Comparison of ENCODE assay signal across 25 cellular contexts in the genomic region with DNA sequence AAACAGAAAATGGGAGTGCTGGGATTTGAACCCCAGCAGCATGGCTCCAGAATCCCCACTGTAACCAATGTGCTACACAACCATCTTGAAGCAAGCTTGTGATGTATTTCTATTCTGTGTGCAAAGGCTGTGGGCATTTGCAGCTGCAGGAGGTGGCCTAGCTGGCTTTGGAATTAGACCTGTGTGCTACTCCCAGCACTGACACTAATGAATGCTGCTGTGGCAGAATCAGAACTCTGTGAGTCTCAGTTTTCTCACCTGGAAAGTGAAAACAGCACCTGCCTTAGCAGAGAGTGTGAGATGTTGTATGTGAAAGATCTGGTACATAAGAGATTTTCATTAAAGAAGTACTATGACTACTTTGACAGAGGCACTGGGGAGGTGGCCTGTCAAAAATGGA. TPM values are rescaled to one million over a fixed set of nuclear protein-coding genes. Genes with fewer than 3 reads are reported as not detected.
A peak's percentile ranks its signal among the peaks of the same experiment; 100 is the strongest.
DNase-seq lines count a peak whose midpoint lies in the region; ATAC-seq, FAIRE-seq and TF ChIP-seq lines count a peak whose summit lies in the region.
"Had no signal": no experiment of that assay in that cellular context is flagged by ENCODE, and none has a peak within 500 bp of the region (broad histone marks: within the 10 kb centered on the region; RNA-seq: fewer than 3 reads in every experiment).

No MANE protein-coding gene starts in this region.

- H3K4me1 ChIP-seq in left ventricle myocardium inferior (peaks cover 34% of the 10 kb centered on the region), K562 (replicated peaks in 1 of 2; ENCODE audit: control insufficient read depth in 2 of 2, insufficient read depth in 2 of 2, low read length in 2 of 2) (peaks cover 32 to 35% of the 10 kb centered on the region in 2 experiments), mesodermal cell (ENCODE audit: control insufficient read depth, insufficient read depth, low read length, poor library complexity, severe bottlenecking) (peaks cover 43% of the 10 kb centered on the region)
- H3K4me1 ChIP-seq: A549 had no signal

- H3K4me1 Mint-ChIP-seq in stimulated activated effector memory CD8-positive, alpha-beta T cell treated with anti-CD3 and anti-CD28 coated beads, Interleukin-12 subunit alpha, Interleukin-12 subunit beta, amount 100 ng/mL, for 72 hours = peaks cover 2% of the 10 kb centered on the region

- in situ Hi-C loops in K562 (cut with MboI) = no loop called here

- no peak overlapping the region for H3K4me3 Mint-ChIP-seq in stimulated activated effector memory CD8-positive, alpha-beta T cell treated with anti-CD3 and anti-CD28 coated beads, Interleukin-12 subunit alpha, Interleukin-12 subunit beta, amount 100 ng/mL, for 72 hours
- H3K4me3 Mint-ChIP-seq: CD8-positive, alpha-beta T cell; HFFc6 had no signal

- CTCF ChIA-PET in K562 (lab: Yijun Ruan, JAX; ENCODE audit: low intra/inter-chr PET ratio) = no interaction called here

- H3K27ac ChIP-seq in left ventricle myocardium inferior (replicated peaks) (peak overlapping the region; percentile 79), K562 (ENCODE audit: extremely low read depth, low read depth, low read length) (peak overlapping the region; percentile 60; the same call in 1 of the 3 replicates), mesodermal cell (ENCODE audit: low read depth, low read length, severe bottlenecking) (peak overlapping the region; percentile 95)
- H3K27ac ChIP-seq: A549; BLaER1 treated with 17β-estradiol and CSF1 and Interleukin-3, amounts not matched to agents 10 nM and 100 nM; SJSA1 had no signal

- H3K9me3 Mint-ChIP-seq in stimulated activated effector memory CD8-positive, alpha-beta T cell treated with anti-CD3 and anti-CD28 coated beads, Interleukin-12 subunit alpha, Interleukin-12 subunit beta, amount 100 ng/mL, for 72 hours = peaks cover 7% of the 10 kb centered on the region
- H3K9me3 Mint-ChIP-seq: CD8-positive, alpha-beta T cell had no signal

- no peaks in the 10 kb centered on the region for H3K9me1 ChIP-seq in K562 (ENCODE audit: control insufficient read depth, insufficient read depth, low read length)

- 0 out of 2 replicates have a peak overlapping the region, but pooled peaks have one; percentile 54 for H3K4me2 ChIP-seq in K562 (ENCODE audit: insufficient read depth, low read length)
- H3K4me2 ChIP-seq: A549 had no signal

- no peaks in the 10 kb centered on the region for H4K20me1 ChIP-seq in K562 (replicated peaks; ENCODE audit: control insufficient read depth, insufficient read depth, low read length)
- H4K20me1 ChIP-seq: BLaER1 treated with 17β-estradiol and CSF1 and Interleukin-3, amounts not matched to agents 10 nM and 100 nM had no signal

- TF ChIP-seq RAD21 in K562 (CRISPR knock-in tag; conservative IDR thresholded peaks at IDR 0.05 in 1 of 2, IDR thresholded peaks at IDR 0.05 in 1 of 2) = no peak

- H3K4me3 ChIP-seq in left ventricle myocardium inferior (no peak overlapping the region), K562 (no peak overlapping the region), mesodermal cell (ENCODE audit: extremely low read depth, insufficient read depth, low read length, poor library complexity, severe bottlenecking) (no peak overlapping the region)
- H3K4me3 ChIP-seq: A549; BLaER1 treated with 17β-estradiol and CSF1 and Interleukin-3, amounts not matched to agents 10 nM and 100 nM; MG63; SJSA1 had no signal

- H3K36me3 Mint-ChIP-seq in stimulated activated effector memory CD8-positive, alpha-beta T cell treated with anti-CD3 and anti-CD28 coated beads, Interleukin-12 subunit alpha, Interleukin-12 subunit beta, amount 100 ng/mL, for 72 hours = no peaks in the 10 kb centered on the region
- H3K36me3 Mint-ChIP-seq: CD8-positive, alpha-beta T cell had no signal

- intact Hi-C loops in left ventricle myocardium inferior (cut with micrococcal nuclease) (no loop called here), left ventricle myocardium superior (cut with micrococcal nuclease) (no loop called here), K562 (cut with micrococcal nuclease) (loop anchor here (5.0 kb wide), 1 partner anchor 58 kb away; no protein-coding TSS in a partner anchor)

- H2AFZ ChIP-seq in K562 (ENCODE audit: low read depth, low read length) = no peak overlapping the region

- BruUV-seq in K562 (replicated peaks; lab: Mats Ljungman, UMichigan) = no TSS peak

- H3K9me3 ChIP-seq in left ventricle myocardium inferior (replicated peaks) (peaks cover 18% of the 10 kb centered on the region), K562 (replicated peaks; ENCODE audit: control insufficient read depth, insufficient read depth, low read depth, low read length) (peaks cover 11% of the 10 kb centered on the region; the same call in 1 of the 2 replicates), mesodermal cell (ENCODE audit: control insufficient read depth, low read length) (peaks cover 16% of the 10 kb centered on the region)
- H3K9me3 ChIP-seq: SJSA1 had no signal

- ATAC-seq in left ventricle myocardium superior (no peak), K562 (no peak), HG02970 (IDR thresholded peaks at IDR 0.05; ENCODE audit: low FRiP score, unreplicated experiment) (no peak)
- no peak for ATAC-seq in stimulated activated effector memory CD8-positive, alpha-beta T cell treated with anti-CD3 and anti-CD28 coated beads, Interleukin-12 subunit alpha, Interleukin-12 subunit beta, amount 100 ng/mL, for 72 hours
- ATAC-seq: A549; CD8-positive, alpha-beta T cell; Panc1 had no signal

- FAIRE-seq in K562 (lab: Jason Lieb, UNC) = no peak
- FAIRE-seq: A549, D721Med, GM12892, GM18507 had no signal

- no peak for TF ChIP-seq EP300 in K562 (IDR thresholded peaks at IDR 0.05; ENCODE audit: low read length)

- POLR2A ChIA-PET in K562 (lab: Yijun Ruan, JAX) = interaction anchor here (0.5 to 2.0 kb wide), 3 partner anchors 14 to 182 kb away, joined by 3 to 9 read pairs (median 3); no protein-coding TSS in a partner anchor

- H3K9ac ChIP-seq in K562 (ENCODE audit: insufficient read depth in 1 of 2, low read depth in 2 of 2, low read length in 2 of 2) = no peak overlapping the region
- H3K9ac ChIP-seq: BLaER1 treated with 17β-estradiol and CSF1 and Interleukin-3, amounts not matched to agents 10 nM and 100 nM had no signal

- H3K79me2 ChIP-seq in K562 (ENCODE audit: control insufficient read depth, insufficient read depth, low read length) = peaks cover 39% of the 10 kb centered on the region

- no peak overlapping the region for H3K27ac Mint-ChIP-seq in stimulated activated effector memory CD8-positive, alpha-beta T cell treated with anti-CD3 and anti-CD28 coated beads, Interleukin-12 subunit alpha, Interleukin-12 subunit beta, amount 100 ng/mL, for 72 hours
- H3K27ac Mint-ChIP-seq: CD8-positive, alpha-beta T cell; HFFc6 had no signal

- H3K36me3 ChIP-seq in left ventricle myocardium inferior = no peaks in the 10 kb centered on the region
- H3K36me3 ChIP-seq in K562 (ENCODE audit: control insufficient read depth, insufficient read depth, low read length) = peaks cover 81% of the 10 kb centered on the region
- no peaks in the 10 kb centered on the region for H3K36me3 ChIP-seq in mesodermal cell (ENCODE audit: control insufficient read depth, insufficient read depth, low read length)
- H3K36me3 ChIP-seq: BLaER1 treated with 17β-estradiol and CSF1 and Interleukin-3, amounts not matched to agents 10 nM and 100 nM; MG63; SJSA1 had no signal

- no peak for TF ChIP-seq CTCF in left ventricle myocardium inferior (IDR thresholded peaks at IDR 0.05; ENCODE audit: borderline replicate concordance)
- TF ChIP-seq CTCF in K562 (IDR thresholded peaks at IDR 0.05 in 2 of 3, conservative IDR thresholded peaks at IDR 0.05 in 1 of 3; ENCODE audit: insufficient read depth in 2 of 3, low read depth in 1 of 3, low read length in 3 of 3) = no peak

- H3K27me3 ChIP-seq in left ventricle myocardium inferior (ENCODE audit: low read depth) (no peaks in the 10 kb centered on the region), K562 (ENCODE audit: control insufficient read depth in 2 of 2, insufficient read depth in 2 of 2, low read length in 2 of 2) (no peaks in the 10 kb centered on the region)
- H3K27me3 ChIP-seq: BLaER1 treated with 17β-estradiol and CSF1 and Interleukin-3, amounts not matched to agents 10 nM and 100 nM; MG63; SJSA1 had no signal

- DNase-seq in left ventricle myocardium inferior (no peak), left ventricle myocardium superior (no peak), K562 (ENCODE audit: extremely low read depth in 1 of 4, low spot score in 3 of 4) (no peak)
- DNase-seq in activated CD8-positive, alpha-beta memory T cell treated with anti-CD3 and anti-CD28 coated beads, Interleukin-2, amount 50 U/mL, for 4 hours = no peak
- no peak for DNase-seq in stimulated activated effector memory CD8-positive, alpha-beta T cell treated with anti-CD3 and anti-CD28 coated beads, Interleukin-12 subunit alpha, Interleukin-12 subunit beta, amount 100 ng/mL, for 72 hours (ENCODE audit: low spot score in 2 of 2)
- DNase-seq: CD8-positive, alpha-beta T cell; DMS79; HFFc6; IMR-90; Kasumi-1; MG63; NCI-H1092; NCI-H146; NCI-H2029 treated with DMSO at 0.1 percent for 48 hours; NCI-H446 treated with DMSO at 0.1 percent for 48 hours; NCI-H69 had no signal

- TF ChIP-seq POLR2A in K562 (conservative IDR thresholded peaks at IDR 0.05) = no peak

TF ChIP-seq in K562, 482 proteins besides CTCF, POLR2A, EP300 and RAD21 (continues in another document):
- TF ChIP-seq TCF7L2 (IDR thresholded peaks at IDR 0.05; ENCODE audit: low read depth, low read length) (no peak), ZNF507 (tag; conservative IDR thresholded peaks at IDR 0.05) (no peak)

RNA-seq across cellular contexts. Expression of a gene that starts 21.5 kb away (rescaled TPM):
- total RNA-seq in left ventricle myocardium inferior (20.3 TPM), left ventricle myocardium superior (14.9 TPM), K562 (2014; rRNA removed) (11.3 and 14.5 TPM in 2 replicates), K562 (2014; rRNA removed; fragmentation: Illumina TruSeq; extraction: Trizol) (1.7 and 2.5 TPM in 2 replicates), K562 (2015; rRNA removed; fragmentation: Illumina TruSeq; extraction: Trizol) (3.7 and 4.1 TPM in 2 replicates), K562 (2021) (14.2 and 15.5 TPM in 2 replicates)
- total RNA-seq in K562 (2011; cell fraction: chromatin; rRNA removed; ENCODE audit: low replicate concordance) = 54.6 and 73.2 TPM in 2 replicates
- total RNA-seq in K562 (2011; cell fraction: nucleolus; rRNA removed) = 34.3 and 36.4 TPM in 2 replicates
- 49.6 and 69.7 TPM in 2 replicates for total RNA-seq in K562 (2011; cell fraction: nucleoplasm; rRNA removed)
- polyA plus RNA-seq in K562 (2011; rRNA removed) (5.3 and 9.2 TPM in 2 replicates), K562 (2014; fragmentation: Illumina TruSeq; extraction: Trizol) (1.1 and 1.4 TPM in 2 replicates), K562 (2014; fragmentation: Nextera tagmentation; extraction: Ambion mirVana) (under 1 TPM; 0.10 to 0.13 TPM), K562 (2014; rRNA removed) (4.6 and 6.9 TPM in 2 replicates)
- 4.6 and 10.2 TPM in 2 replicates for polyA plus RNA-seq in K562 (2011; cell fraction: cytosol; rRNA removed)
- polyA plus RNA-seq in K562 (2011; cell fraction: nucleus; rRNA removed) = 10.8 and 14.0 TPM in 2 replicates
- polyA plus RNA-seq in K562 (2012) = 7.4 and 21.2 TPM in 2 replicates
- polyA minus RNA-seq in K562 (2011; rRNA and poly(A)+ RNA removed) = 7.7 and 9.1 TPM in 2 replicates
- polyA minus RNA-seq in K562 (2011; cell fraction: cytosol; rRNA and poly(A)+ RNA removed) = 12.8 and 25.8 TPM in 2 replicates
- 13.9 and 32.1 TPM in 2 replicates for polyA minus RNA-seq in K562 (2011; cell fraction: nucleus; rRNA and poly(A)+ RNA removed)
- polyA plus RNA-seq in mesodermal cell (2013, experiment 1 of 2) = 111 TPM
- polyA plus RNA-seq in mesodermal cell (2013, experiment 2 of 2) = 96.8 TPM
